9 cellular contexts compared by ENCODE assay signal in genomic region chr2:112692496-112692911, GRCh38. TPM values are rescaled to one million over a fixed set of nuclear protein-coding genes. Genes with fewer than 3 reads are reported as not detected.
DNase-seq lines count a peak whose midpoint lies in the region; ATAC-seq and TF ChIP-seq lines count a peak whose summit lies in the region.
"Had no signal": no experiment of that assay in that cellular context is flagged by ENCODE, and none has a peak within 500 bp of the region (broad histone marks: within the 10 kb centered on the region; RNA-seq: fewer than 3 reads in every experiment).

No MANE protein-coding gene starts in this region.

- CTCF ChIA-PET in CD4-positive, alpha-beta memory T cell (lab: Charles Lee; ENCODE audit: partially characterized antibody): interaction anchor here (0.6 to 9.0 kb wide), 16 partner anchors 9 to 114 kb away, joined by 3 to 319 read pairs (median 8); no protein-coding TSS in a partner anchor
- CTCF ChIA-PET in OCI-LY7 (lab: Charles Lee; ENCODE audit: unreplicated experiment): interaction anchor here (0.7 kb wide), 1 partner anchor 46 kb away, joined by 3 read pairs; no protein-coding TSS in a partner anchor

- no peaks in the 10 kb centered on the region for H3K36me3 ChIP-seq in CD4-positive, alpha-beta memory T cell (ENCODE audit: insufficient read depth, low read length)
- H3K36me3 ChIP-seq in OCI-LY7 (ENCODE audit: insufficient read depth, low read length): no peaks in the 10 kb centered on the region
- H3K36me3 ChIP-seq: thoracic aorta had no signal

- ATAC-seq in GM19372 (IDR thresholded peaks at IDR 0.05; ENCODE audit: low read depth, unreplicated experiment) (peak; percentile 53), HG03439 (IDR thresholded peaks at IDR 0.05; ENCODE audit: unreplicated experiment) (peak; percentile 83), Right ventricle myocardium superior (ENCODE audit: poor library complexity) (peak; percentile 58)

- H3K4me3 Mint-ChIP-seq in CD4-positive, alpha-beta memory T cell: peak overlapping the region in 7 of 8 donors; percentile 13 to 71 (median 43)

- no peaks in the 10 kb centered on the region for H3K9me2 ChIP-seq in OCI-LY7 (ENCODE audit: insufficient read depth, low read length)

- no peak overlapping the region for H3K4me2 ChIP-seq in OCI-LY7 (ENCODE audit: low read length)

- H3K9me3 ChIP-seq in CD4-positive, alpha-beta memory T cell (ENCODE audit: control insufficient read depth in 1 of 2, low read length in 2 of 2): no peaks in the 10 kb centered on the region
- no peaks in the 10 kb centered on the region for H3K9me3 ChIP-seq in OCI-LY7 (ENCODE audit: low read length)
- H3K9me3 ChIP-seq: thoracic aorta had no signal

- intact Hi-C loops in CD4-positive, alpha-beta memory T cell (cut with micrococcal nuclease): loop anchor here (1.0 to 5.0 kb wide), 2 partner anchors 14 to 45 kb away; partner anchors contain the start of gene SLC20A1
- intact Hi-C loops in OCI-LY7 (cut with micrococcal nuclease; ENCODE audit: unreplicated experiment): loop anchor here (5.0 kb wide), 1 partner anchor 35 kb away; no protein-coding TSS in a partner anchor
- intact Hi-C loops in Right ventricle myocardium superior (cut with DNase I): no loop called here
- intact Hi-C loops in posterior cingulate gyrus (cut with DNase I): loop anchor here (5.0 kb wide), 1 partner anchor 45 kb away; the partner anchor contains the start of gene SLC20A1

- no peak overlapping the region for H3K4me3 ChIP-seq in CD4-positive, alpha-beta memory T cell (ENCODE audit: low read length in 2 of 2)
- H3K4me3 ChIP-seq in OCI-LY7 (ENCODE audit: low read depth, low read length, poor library complexity, severe bottlenecking): no peak overlapping the region
- H3K4me3 ChIP-seq: thoracic aorta had no signal

- peaks cover 34% of the 10 kb centered on the region for H3K4me1 ChIP-seq in CD4-positive, alpha-beta memory T cell (ENCODE audit: insufficient read depth, low read length)
- peaks cover 4% of the 10 kb centered on the region for H3K4me1 ChIP-seq in OCI-LY7 (ENCODE audit: insufficient read depth, low read length, poor library complexity, severe bottlenecking)

- no TSS peak for BruUV-seq in OCI-LY7 (replicated peaks; lab: Mats Ljungman, UMichigan)

- TF ChIP-seq CTCF in OCI-LY7 (conservative IDR thresholded peaks at IDR 0.05; ENCODE audit: low read length): no peak

- no peaks in the 10 kb centered on the region for H3K79me2 ChIP-seq in OCI-LY7 (ENCODE audit: insufficient read depth, low read depth, low read length)

- peak overlapping the region; percentile 77 to 91 (median 83) for H3K27ac Mint-ChIP-seq in CD4-positive, alpha-beta memory T cell

- peaks cover 22 to 32% (median 27%) of the 10 kb centered on the region in 4 donors for H3K4me1 Mint-ChIP-seq in CD4-positive, alpha-beta memory T cell

- H2AFZ ChIP-seq in OCI-LY7 (ENCODE audit: low read length): no peak overlapping the region

- H4K20me1 ChIP-seq in OCI-LY7 (ENCODE audit: insufficient read depth, low read length): no peaks in the 10 kb centered on the region

- peak; percentile 21 to 77 (median 44) for DNase-seq in CD4-positive, alpha-beta memory T cell
- peak; percentile 22 for DNase-seq in OCI-LY7 (ENCODE audit: low spot score)
- peak; percentile 35 for DNase-seq in activated T-helper 1 cell treated with Interleukin-2 at 50 U/mL for 16 hours (ENCODE audit: low read depth)
- DNase-seq in Right ventricle myocardium superior: peak; percentile 49
- peak; percentile 23 to 46 for DNase-seq in stimulated activated CD4-positive, alpha-beta T cell treated with anti-CD3 and anti-CD28 coated beads, Interleukin-12 subunit alpha, Interleukin-12 subunit beta, amount 100 ng/mL, for 24 hours (ENCODE audit: low read depth in 2 of 2)
- DNase-seq in posterior cingulate gyrus: no peak

- no peaks in the 10 kb centered on the region for H3K36me3 Mint-ChIP-seq in CD4-positive, alpha-beta memory T cell

- H3K9me3 Mint-ChIP-seq in CD4-positive, alpha-beta memory T cell: no peaks in the 10 kb centered on the region

- no peaks in the 10 kb centered on the region for H3K27me3 ChIP-seq in CD4-positive, alpha-beta memory T cell (ENCODE audit: insufficient read depth, low read length)

- POLR2A ChIA-PET in CD4-positive, alpha-beta memory T cell (lab: Charles Lee; ENCODE audit: partially characterized antibody): interaction anchor here (0.7 to 8.1 kb wide), 12 partner anchors 13 to 109 kb away, joined by 3 to 102 read pairs (median 4); partner anchors contain the start of gene SLC20A1
- POLR2A ChIA-PET in OCI-LY7 (lab: Charles Lee): interaction anchor here (0.6 to 1.5 kb wide), 4 partner anchors 16 to 67 kb away, joined by 3 to 5 read pairs (median 4); no protein-coding TSS in a partner anchor

- H3K27me3 Mint-ChIP-seq in CD4-positive, alpha-beta memory T cell: no peaks in the 10 kb centered on the region

- H3K27ac ChIP-seq in CD4-positive, alpha-beta memory T cell (ENCODE audit: low read depth, low read length): peak overlapping the region; percentile 10
- H3K27ac ChIP-seq in OCI-LY7 (ENCODE audit: low read depth, low read length, poor library complexity, severe bottlenecking): no peak overlapping the region
- H3K27ac ChIP-seq: thoracic aorta had no signal

RNA-seq across cellular contexts. Expression of gene NT5DC4, which starts 28.3 kb away (rescaled TPM):
- total RNA-seq in CD4-positive, alpha-beta memory T cell: not detected
- not detected for polyA plus RNA-seq in CD4-positive, alpha-beta memory T cell
- not detected in 2 replicates for total RNA-seq in OCI-LY7 (2014; rRNA removed; shearing (Covaris generic))
- total RNA-seq in OCI-LY7 (2022) (not detected in 2 replicates), Right ventricle myocardium superior (not detected)
- total RNA-seq: thoracic aorta had no signal

RNA-seq across cellular contexts. Expression of gene SLC20A1, which starts 46.8 kb away (rescaled TPM):
- total RNA-seq in CD4-positive, alpha-beta memory T cell: 10 to 100 TPM; 93.5 to 94.0 TPM
- polyA plus RNA-seq in CD4-positive, alpha-beta memory T cell: 10 to 100 TPM; 25.5 to 36.7 TPM
- 59.7 and 64.8 TPM in 2 replicates for total RNA-seq in OCI-LY7 (2014; rRNA removed; shearing (Covaris generic))
- total RNA-seq in OCI-LY7 (2022) (86.1 and 89.5 TPM in 2 replicates), Right ventricle myocardium superior (9.7 TPM)

Comparison
In these comparisons a context has a peak if more than half of its experiments do, and no peak if none do; other contexts are left out.
1. DNase-seq: peak in CD4-positive, alpha-beta memory T cell (5 of 5), OCI-LY7 (single experiment), activated T-helper 1 cell treated with Interleukin-2 at 50 U/mL for 16 hours (single experiment), Right ventricle myocardium superior (single experiment) and stimulated activated CD4-positive, alpha-beta T cell treated with anti-CD3 and anti-CD28 coated beads, Interleukin-12 subunit alpha, Interleukin-12 subunit beta, amount 100 ng/mL, for 24 hours (2 of 2); none in posterior cingulate gyrus (0 of 10).
2. Peak in every context shown above with its lines, with median percentiles within 50 percentile points of each other: ATAC-seq.